Comparison of ENCODE assay signal across 23 cellular contexts in the genomic region with DNA sequence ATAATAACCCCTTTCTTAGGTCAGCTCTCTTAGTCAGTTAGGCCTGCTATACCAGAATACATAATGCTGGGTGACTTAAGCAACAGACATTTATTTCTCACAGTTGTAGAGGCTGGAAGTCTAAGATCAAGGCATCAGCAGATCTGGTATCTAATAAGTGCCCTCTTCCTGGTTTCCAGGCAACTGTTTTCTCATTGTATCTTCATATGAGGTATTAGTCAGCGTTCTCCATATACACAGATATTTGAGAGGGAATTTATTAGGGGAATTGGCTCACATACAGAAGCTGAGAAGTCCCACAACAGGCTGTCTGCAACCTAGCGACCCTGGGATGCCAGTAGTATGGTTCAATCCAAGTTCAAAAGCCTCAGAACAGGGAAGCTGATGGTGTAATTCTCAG.
DNase-seq lines count a peak whose midpoint lies in the region; ATAC-seq and TF ChIP-seq lines count a peak whose summit lies in the region.
"Had no signal": no experiment of that assay in that cellular context is flagged by ENCODE, and none has a peak within 500 bp of the region (broad histone marks: within the 10 kb centered on the region; RNA-seq: fewer than 3 reads in every experiment).

No MANE protein-coding gene starts in this region.

- H3K9ac ChIP-seq in GM23248: no peak overlapping the region
- H3K9ac ChIP-seq in Karpas-422 (ENCODE audit: low read length): peak overlapping the region; percentile 18; the same call in 1 of the 2 replicates

- H3K9me2 ChIP-seq in GM23248 (ENCODE audit: insufficient read depth) (no peaks in the 10 kb centered on the region), Karpas-422 (replicated peaks; ENCODE audit: insufficient read depth, low read length) (no peaks in the 10 kb centered on the region)

- H3K4me1 Mint-ChIP-seq in nephron: peaks cover 44% of the 10 kb centered on the region
- H3K4me1 Mint-ChIP-seq: CD4-positive, CD25-positive, alpha-beta regulatory T cell; naive B cell; stimulated activated naive B cell treated with anti-CD40 and anti-IgM and Interleukin-4, amounts not matched to agents 10 μg/mL and 1 μg/mL and 100 μg/mL, for 72 hours had no signal

- in situ Hi-C loops in GM23248 (cut with MboI) (no loop called here), GM13976 (cut with MboI; ENCODE audit: low sequenced_read_pairs, unreplicated experiment) (no loop called here)

- H4K20me1 ChIP-seq in GM23248 (ENCODE audit: insufficient read depth) (no peaks in the 10 kb centered on the region), Karpas-422 (ENCODE audit: insufficient read depth, low read depth, low read length) (no peaks in the 10 kb centered on the region)

- H3K27me3 ChIP-seq in GM23248 (replicated peaks; ENCODE audit: insufficient read depth): no peaks in the 10 kb centered on the region
- H3K27me3 ChIP-seq in Karpas-422 (ENCODE audit: low read length): no peaks in the 10 kb centered on the region
- H3K27me3 ChIP-seq: MG63, suprapubic skin had no signal

- H3K79me2 ChIP-seq in GM23248 (ENCODE audit: insufficient read depth): no peaks in the 10 kb centered on the region
- peaks cover 68% of the 10 kb centered on the region for H3K79me2 ChIP-seq in Karpas-422 (ENCODE audit: low read length)

- no peaks in the 10 kb centered on the region for H3K36me3 ChIP-seq in GM23248 (ENCODE audit: low read depth)
- peaks cover 30% of the 10 kb centered on the region for H3K36me3 ChIP-seq in Karpas-422 (ENCODE audit: insufficient read depth, low read length)
- H3K36me3 ChIP-seq: MG63, suprapubic skin, WERI-Rb-1 had no signal

- TF ChIP-seq CTCF in fibroblast of mammary gland (conservative IDR thresholded peaks at IDR 0.05; ENCODE audit: control insufficient read depth, insufficient read depth, low read depth, low read length): no peak
- no peak for TF ChIP-seq CTCF in nephron (IDR thresholded peaks at IDR 0.05; ENCODE audit: unreplicated experiment in 3 of 3)
- no peak for TF ChIP-seq CTCF in GM13976 (IDR thresholded peaks at IDR 0.05; ENCODE audit: borderline replicate concordance, control extremely low read depth, extremely low read depth, insufficient read depth, missing control alignments)

- no peak overlapping the region for H3K4me3 ChIP-seq in GM23248
- no peak overlapping the region for H3K4me3 ChIP-seq in Karpas-422 (ENCODE audit: low read length)
- no peak overlapping the region for H3K4me3 ChIP-seq in fibroblast of mammary gland (ENCODE audit: control insufficient read depth, low read depth, low read length)
- H3K4me3 ChIP-seq: MG63, suprapubic skin had no signal

- H3K4me1 ChIP-seq in GM23248 (ENCODE audit: insufficient read depth) (no peaks in the 10 kb centered on the region), Karpas-422 (ENCODE audit: low read length) (peaks cover 86% of the 10 kb centered on the region)
- H3K4me1 ChIP-seq: suprapubic skin had no signal

- no peak overlapping the region for H3K27ac ChIP-seq in GM23248
- peak overlapping the region; percentile 98 for H3K27ac ChIP-seq in Karpas-422 (ENCODE audit: low read length)
- H3K27ac ChIP-seq: suprapubic skin, WERI-Rb-1 had no signal

- 30 to 35% methylated on average over 2 of the region's 2 CpGs for WGBS in GM23248 (ENCODE audit: low coverage in 1 of 2, low lambda C conversion rate in 2 of 2, missing lambda C conversion rate in 2 of 2), 2 experiments

- H3F3A ChIP-seq in GM23248 (ENCODE audit: insufficient read depth): no peaks in the 10 kb centered on the region

- no peak overlapping the region for H2AFZ ChIP-seq in GM23248
- peak overlapping the region; percentile 6 for H2AFZ ChIP-seq in Karpas-422 (ENCODE audit: low read length)

- H3K36me3 Mint-ChIP-seq in nephron (ENCODE audit: low read depth): no peaks in the 10 kb centered on the region
- H3K36me3 Mint-ChIP-seq: CD4-positive, CD25-positive, alpha-beta regulatory T cell; naive B cell; stimulated activated naive B cell treated with anti-CD40 and anti-IgM and Interleukin-4, amounts not matched to agents 10 μg/mL and 1 μg/mL and 100 μg/mL, for 72 hours had no signal

- H3K4me2 ChIP-seq in GM23248 (ENCODE audit: unreplicated experiment) (no peak overlapping the region), Karpas-422 (ENCODE audit: low read depth, low read length, poor library complexity, severe bottlenecking) (peak overlapping the region; percentile 11)

- no peaks in the 10 kb centered on the region for H3K9me3 Mint-ChIP-seq in nephron

- ATAC-seq in GM21619 (IDR thresholded peaks at IDR 0.05; ENCODE audit: unreplicated experiment): no peak
- ATAC-seq in GM18498 (IDR thresholded peaks at IDR 0.05; ENCODE audit: unreplicated experiment): no peak
- ATAC-seq: left lobe of liver; stimulated activated naive B cell treated with anti-CD40 and anti-IgM and Interleukin-4, amounts not matched to agents 10 μg/mL and 1 μg/mL and 100 μg/mL, for 72 hours had no signal

- peak overlapping the region; percentile 76 to 92 (median 83) for H3K27ac Mint-ChIP-seq in nephron
- H3K27ac Mint-ChIP-seq: activated T-cell treated with anti-CD3 and anti-CD28 coated beads, Interleukin-2, amount 50 U/mL, for 24 hours; CD4-positive, CD25-positive, alpha-beta regulatory T cell; naive B cell; stimulated activated naive B cell treated with anti-CD40 and anti-IgM and Interleukin-4, amounts not matched to agents 10 μg/mL and 1 μg/mL and 100 μg/mL, for 72 hours had no signal

- H3K9me3 ChIP-seq in GM23248 (ENCODE audit: low read depth) (no peaks in the 10 kb centered on the region), Karpas-422 (ENCODE audit: low read length) (no peaks in the 10 kb centered on the region)
- H3K9me3 ChIP-seq: MG63, suprapubic skin had no signal

- DNase-seq in GM23248 (peak; percentile 6), Karpas-422 (no peak), fibroblast of mammary gland (ENCODE audit: low read depth) (peak; percentile 41), GM13976 (ENCODE audit: low spot score) (no peak)
- DNase-seq: activated CD4-positive, alpha-beta T cell treated with anti-CD3 and anti-CD28 coated beads for 48 hours; activated gamma-delta T cell treated with Interleukin-2 at 50 U/mL for 16 hours; activated T-cell treated with anti-CD3 and anti-CD28 coated beads, Interleukin-2, amount 50 U/mL, for 24 hours; CD4-positive, CD25-positive, alpha-beta regulatory T cell; cerebellar nuclear complex; MG63; naive B cell; NCI-H510A treated with DMSO at 0.1 percent for 48 hours; NK-92 treated with Interleukin-12 subunit alpha and Interleukin-12 subunit beta, amount 100 ng/mL, for 24 hours; Right ventricle myocardium superior; stimulated activated CD4-positive, alpha-beta T cell treated with anti-CD3 and anti-CD28 coated beads, Interleukin-15, amount 100 ng/mL, for 24 hours; stimulated activated naive B cell treated with anti-CD40 and anti-IgM and Interleukin-4, amounts not matched to agents 10 μg/mL and 1 μg/mL and 100 μg/mL, for 72 hours; T1000; WERI-Rb-1 had no signal

- H3K4me3 Mint-ChIP-seq in nephron: no peak overlapping the region
- H3K4me3 Mint-ChIP-seq: activated T-cell treated with anti-CD3 and anti-CD28 coated beads, Interleukin-2, amount 50 U/mL, for 24 hours; CD4-positive, CD25-positive, alpha-beta regulatory T cell; naive B cell; stimulated activated naive B cell treated with anti-CD40 and anti-IgM and Interleukin-4, amounts not matched to agents 10 μg/mL and 1 μg/mL and 100 μg/mL, for 72 hours had no signal

- no peaks in the 10 kb centered on the region for H3K27me3 Mint-ChIP-seq in nephron (ENCODE audit: low read depth)
- H3K27me3 Mint-ChIP-seq: activated T-cell treated with anti-CD3 and anti-CD28 coated beads, Interleukin-2, amount 50 U/mL, for 24 hours; CD4-positive, CD25-positive, alpha-beta regulatory T cell; naive B cell; stimulated activated naive B cell treated with anti-CD40 and anti-IgM and Interleukin-4, amounts not matched to agents 10 μg/mL and 1 μg/mL and 100 μg/mL, for 72 hours had no signal

Comparison
In these comparisons a context has a peak if more than half of its experiments do, and no peak if none do; other contexts are left out.
1. DNase-seq: peak in GM23248 (single experiment) and fibroblast of mammary gland (single experiment); none in Karpas-422 (single experiment) and GM13976 (single experiment).